In the genomic region with DNA sequence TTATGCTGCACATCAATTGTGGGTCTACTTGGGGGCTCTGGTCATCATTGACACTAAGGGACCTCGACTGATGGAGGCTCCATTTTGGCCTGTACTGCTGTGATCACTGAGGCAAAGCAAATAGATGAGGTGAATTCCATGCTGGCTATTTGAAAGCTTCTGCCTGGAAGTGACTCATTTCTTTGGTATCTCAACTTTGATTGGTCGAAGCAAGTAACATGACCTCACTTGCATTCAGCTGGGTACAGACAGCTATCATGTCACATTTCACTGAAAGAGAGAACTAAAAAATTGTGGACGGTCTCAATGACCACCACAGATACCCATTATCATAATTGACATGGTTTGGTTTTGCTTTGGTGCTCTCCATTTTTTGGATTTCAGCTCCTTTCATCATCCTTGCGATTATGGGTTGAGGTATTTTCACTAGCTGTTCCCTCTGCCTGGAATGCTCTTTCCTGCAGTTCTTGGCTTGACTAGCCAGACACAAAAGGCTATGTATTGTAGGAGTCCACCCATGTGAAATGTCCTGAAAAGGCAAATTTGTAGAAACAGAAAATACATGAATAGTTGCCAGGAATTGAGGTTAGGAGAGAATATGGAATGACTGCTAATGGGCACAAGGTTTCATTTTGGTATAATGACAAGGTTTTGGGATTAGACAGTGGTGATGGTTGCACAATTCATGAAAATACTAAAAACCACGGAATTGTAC, we compare ENCODE assay signal across 24 cellular contexts.
DNase-seq lines count a peak whose midpoint lies in the region; ATAC-seq and TF ChIP-seq lines count a peak whose summit lies in the region.
"Had no signal": no experiment of that assay in that cellular context is flagged by ENCODE, and none has a peak within 500 bp of the region (broad histone marks: within the 10 kb centered on the region; RNA-seq: fewer than 3 reads in every experiment).

No MANE protein-coding gene starts in this region.

- no peaks in the 10 kb centered on the region for H3K4me1 Mint-ChIP-seq in activated T-helper 17 cell treated with anti-CD3 and anti-CD28 coated beads, Interleukin-2, amount 50 U/mL, for 72 hours
- no peaks in the 10 kb centered on the region for H3K4me1 Mint-ChIP-seq in endodermal cell
- H3K4me1 Mint-ChIP-seq: activated CD4-positive, alpha-beta T cell treated with anti-CD3 and anti-CD28 coated beads, Interleukin-2, amount 10 ng/mL, durations not matched to agents 7 days and 5 days had no signal

- H3K9me3 ChIP-seq in A673 (ENCODE audit: low read depth, low read length, poor library complexity, severe bottlenecking) = no peaks in the 10 kb centered on the region
- H3K9me3 ChIP-seq in endodermal cell (ENCODE audit: control insufficient read depth, low read length) = no peaks in the 10 kb centered on the region
- H3K9me3 ChIP-seq: A549, left ventricle myocardium inferior, uterus had no signal

- no peak overlapping the region for H3K4me3 ChIP-seq in A673 (ENCODE audit: low read depth, low read length, poor library complexity, severe bottlenecking)
- H3K4me3 ChIP-seq in astrocyte of the cerebellum (ENCODE audit: low read depth, low read length) = no peak overlapping the region
- H3K4me3 ChIP-seq in endodermal cell (ENCODE audit: low read length) = no peak overlapping the region
- H3K4me3 ChIP-seq: A549, left ventricle myocardium inferior, uterus had no signal

- no peak overlapping the region for H3K9ac ChIP-seq in endodermal cell (ENCODE audit: extremely low read depth, low read length, poor library complexity, severe bottlenecking)

- peaks cover 3% of the 10 kb centered on the region for H3K27me3 Mint-ChIP-seq in activated T-helper 17 cell treated with anti-CD3 and anti-CD28 coated beads, Interleukin-2, amount 50 U/mL, for 72 hours
- peaks cover 6% of the 10 kb centered on the region for H3K27me3 Mint-ChIP-seq in endodermal cell (ENCODE audit: insufficient read depth)
- H3K27me3 Mint-ChIP-seq: activated CD4-positive, alpha-beta T cell treated with anti-CD3 and anti-CD28 coated beads, Interleukin-2, amount 10 ng/mL, durations not matched to agents 7 days and 5 days had no signal

- DNase-seq in A673 (ENCODE audit: low spot score) (peak; percentile 12), HK-2 (ENCODE audit: unreplicated experiment) (peak; percentile 30), astrocyte of the cerebellum (ENCODE audit: low read depth) (peak; percentile 60), iPS-NIHi11 (ENCODE audit: low spot score) (peak; percentile 33), endodermal cell (no peak)
- no peak for DNase-seq in effector CD8-positive, alpha-beta T cell (lab: John Stamatoyannopoulos, UW)
- DNase-seq: activated CD4-positive, alpha-beta T cell treated with anti-CD3 and anti-CD28 coated beads, Interleukin-2, amount 10 ng/mL, durations not matched to agents 7 days and 5 days; activated CD8-positive, alpha-beta memory T cell treated with anti-CD3 and anti-CD28 coated beads, Interleukin-2, amount 50 U/mL, for 48 hours; activated gamma-delta T cell treated with Interleukin-2 at 50 U/mL for 16 hours; aorta; CD4-positive, alpha-beta T cell; cortex of kidney; glutamatergic neuron; IMR-90; left ventricle myocardium inferior; NCI-H2081; NCI-H524 treated with DMSO at 0.1 percent for 48 hours; occipital lobe; right cardiac atrium; uterus had no signal

- H3K27ac Mint-ChIP-seq in activated T-helper 17 cell treated with anti-CD3 and anti-CD28 coated beads, Interleukin-2, amount 50 U/mL, for 72 hours = no peak overlapping the region
- no peak overlapping the region for H3K27ac Mint-ChIP-seq in endodermal cell
- H3K27ac Mint-ChIP-seq: activated CD4-positive, alpha-beta T cell treated with anti-CD3 and anti-CD28 coated beads, Interleukin-2, amount 10 ng/mL, durations not matched to agents 7 days and 5 days; CD4-positive, alpha-beta T cell had no signal

- H3K27ac ChIP-seq in A673 (ENCODE audit: low read depth, low read length, poor library complexity, severe bottlenecking) = no peak overlapping the region
- H3K27ac ChIP-seq in endodermal cell (ENCODE audit: low read depth, low read length) = no peak overlapping the region
- H3K27ac ChIP-seq: A549, left ventricle myocardium inferior, uterus had no signal

- 87 to 91% methylated on average over 5 of the region's 5 CpGs for WGBS in endodermal cell (ENCODE audit: insufficient coverage in 1 of 2, insufficient read length in 1 of 2), 2 experiments

- in situ Hi-C loops in astrocyte of the cerebellum (cut with HindIII; ENCODE audit: low sequenced_read_pairs) = no loop called here

- no peaks in the 10 kb centered on the region for H3K27me3 ChIP-seq in A673 (replicated peaks; ENCODE audit: insufficient read depth, low read depth, low read length, poor library complexity)
- no peaks in the 10 kb centered on the region for H3K27me3 ChIP-seq in endodermal cell (ENCODE audit: control insufficient read depth, insufficient read depth, low read length, poor library complexity, severe bottlenecking)
- H3K27me3 ChIP-seq: uterus had no signal

- no TSS peak for BruUV-seq in A673 (replicated peaks; lab: Mats Ljungman, UMichigan)

- intact Hi-C loops in A673 (cut with micrococcal nuclease; ENCODE audit: unreplicated experiment) = no loop called here

- H3K36me3 Mint-ChIP-seq in activated T-helper 17 cell treated with anti-CD3 and anti-CD28 coated beads, Interleukin-2, amount 50 U/mL, for 72 hours (ENCODE audit: low read depth) = no peaks in the 10 kb centered on the region
- no peaks in the 10 kb centered on the region for H3K36me3 Mint-ChIP-seq in endodermal cell (ENCODE audit: low read depth)

- H3K36me3 ChIP-seq in A673 (ENCODE audit: insufficient read depth, low read length, poor library complexity, severe bottlenecking) (no peaks in the 10 kb centered on the region), endodermal cell (ENCODE audit: control insufficient read depth, insufficient read depth, low read length) (no peaks in the 10 kb centered on the region)
- H3K36me3 ChIP-seq: left ventricle myocardium inferior, uterus had no signal

- no peak for ATAC-seq in GM21367 (IDR thresholded peaks at IDR 0.05; ENCODE audit: unreplicated experiment)
- no peak for ATAC-seq in activated T-helper 17 cell treated with anti-CD3 and anti-CD28 coated beads, Interleukin-2, amount 50 U/mL, for 72 hours (replicated peaks)
- ATAC-seq: A549, esophagus mucosa, right cardiac atrium had no signal

- POLR2A ChIA-PET in A673 (lab: Charles Lee; ENCODE audit: low non-redundant PET) = no interaction called here

- CTCF ChIA-PET in A673 (lab: Charles Lee) = no interaction called here

- H3K4me1 ChIP-seq in A673 (ENCODE audit: insufficient read depth, low read length, poor library complexity, severe bottlenecking) (no peaks in the 10 kb centered on the region), endodermal cell (ENCODE audit: control insufficient read depth, insufficient read depth, low read length) (no peaks in the 10 kb centered on the region)
- H3K4me1 ChIP-seq: A549, left ventricle myocardium inferior, uterus had no signal

- no peaks in the 10 kb centered on the region for H3K9me3 Mint-ChIP-seq in activated T-helper 17 cell treated with anti-CD3 and anti-CD28 coated beads, Interleukin-2, amount 50 U/mL, for 72 hours
- H3K9me3 Mint-ChIP-seq in endodermal cell = no peaks in the 10 kb centered on the region
- H3K9me3 Mint-ChIP-seq: activated CD4-positive, alpha-beta T cell treated with anti-CD3 and anti-CD28 coated beads, Interleukin-2, amount 10 ng/mL, durations not matched to agents 7 days and 5 days; CD4-positive, alpha-beta T cell had no signal

- H3K4me3 Mint-ChIP-seq in activated T-helper 17 cell treated with anti-CD3 and anti-CD28 coated beads, Interleukin-2, amount 50 U/mL, for 72 hours = no peak overlapping the region
- no peak overlapping the region for H3K4me3 Mint-ChIP-seq in endodermal cell
- H3K4me3 Mint-ChIP-seq: activated CD4-positive, alpha-beta T cell treated with anti-CD3 and anti-CD28 coated beads, Interleukin-2, amount 10 ng/mL, durations not matched to agents 7 days and 5 days; CD4-positive, alpha-beta T cell had no signal

- TF ChIP-seq CTCF in A673 (conservative IDR thresholded peaks at IDR 0.05; ENCODE audit: low read depth, low read length) (no peak), astrocyte of the cerebellum (IDR thresholded peaks at IDR 0.05; ENCODE audit: low read depth, low read length, missing control alignments) (no peak), endodermal cell (conservative IDR thresholded peaks at IDR 0.05) (no peak)

Comparison
In these comparisons a context has a peak if more than half of its experiments do, and no peak if none do; other contexts are left out.
1. DNase-seq: peak in A673 (single experiment), HK-2 (single experiment), astrocyte of the cerebellum (single experiment) and iPS-NIHi11 (single experiment); none in effector CD8-positive, alpha-beta T cell (single experiment) and endodermal cell (single experiment).